ENCODE assay signal across 19 cellular contexts in genomic region chr3:171236586-171237120, GRCh38.
DNase-seq lines count a peak whose midpoint lies in the region; ATAC-seq and TF ChIP-seq lines count a peak whose summit lies in the region.
"Had no signal": no experiment of that assay in that cellular context is flagged by ENCODE, and none has a peak within 500 bp of the region (broad histone marks: within the 10 kb centered on the region; RNA-seq: fewer than 3 reads in every experiment).

No MANE protein-coding gene starts in this region.

- POLR2A ChIA-PET in naive thymus-derived CD4-positive, alpha-beta T cell (lab: Charles Lee), result interaction anchor here (0.7 to 0.9 kb wide), 3 partner anchors 12 to 259 kb away, joined by 3 to 4 read pairs (median 3); no protein-coding TSS in a partner anchor

- no peaks in the 10 kb centered on the region for H3F3A ChIP-seq in GM23338 (replicated peaks; ENCODE audit: low read depth)

- 0 out of 2 replicates have a peak, but pooled peaks cover 5% of the 10 kb centered on the region for H4K20me1 ChIP-seq in GM23338 (replicated peaks; ENCODE audit: insufficient read depth)

- H3K4me3 ChIP-seq in GM23338 (no peak overlapping the region), breast epithelium (no peak overlapping the region)
- H3K4me3 ChIP-seq in naive thymus-derived CD4-positive, alpha-beta T cell (ENCODE audit: low read length), result no peak overlapping the region
- H3K4me3 ChIP-seq: SJSA1 had no signal

- H3K27me3 Mint-ChIP-seq in GM23338 (ENCODE audit: insufficient read depth, low read depth, poor library complexity) (peaks cover 5% of the 10 kb centered on the region), nephron progenitor cell (ENCODE audit: low read depth, poor library complexity) (no peaks in the 10 kb centered on the region)
- H3K27me3 Mint-ChIP-seq in naive thymus-derived CD4-positive, alpha-beta T cell, result no peaks in the 10 kb centered on the region

- no peak for TF ChIP-seq POLR2A in breast epithelium (IDR thresholded peaks at IDR 0.05)

- H3K27ac Mint-ChIP-seq in GM23338, result no peak overlapping the region
- peak overlapping the region; percentile 93 for H3K27ac Mint-ChIP-seq in nephron progenitor cell
- H3K27ac Mint-ChIP-seq in naive thymus-derived CD4-positive, alpha-beta T cell, result no peak overlapping the region
- no peak overlapping the region for H3K27ac Mint-ChIP-seq in stimulated activated effector memory CD8-positive, alpha-beta T cell treated with anti-CD3 and anti-CD28 coated beads, Interleukin-12 subunit alpha, Interleukin-12 subunit beta, amount 100 ng/mL, for 72 hours

- no peak for DNase-seq in GM23338 (ENCODE audit: low spot score)
- peak; percentile 25 for DNase-seq in SK-N-DZ (ENCODE audit: low spot score)
- DNase-seq in nephron progenitor cell, result peak; percentile 35
- no peak for DNase-seq in naive thymus-derived CD4-positive, alpha-beta T cell
- DNase-seq in stimulated activated effector memory CD8-positive, alpha-beta T cell treated with anti-CD3 and anti-CD28 coated beads, Interleukin-12 subunit alpha, Interleukin-12 subunit beta, amount 100 ng/mL, for 72 hours (ENCODE audit: low spot score in 2 of 2), result no peak
- DNase-seq in breast epithelium (ENCODE audit: low spot score in 2 of 2), result no peak
- DNase-seq: ACHN, DMS79 treated with DMSO at 0.1 percent for 48 hours, HCEC 1CT, Kasumi-1, MM.1S, NCI-H1105 treated with DMSO at 0.1 percent for 48 hours, NCI-H1694, NCI-H2081 treated with DMSO at 0.1 percent for 48 hours, NCI-H2227 treated with DMSO at 0.1 percent for 48 hours, NCI-H524 had no signal

- TF ChIP-seq CTCF in GM23338 (conservative IDR thresholded peaks at IDR 0.05; ENCODE audit: low read depth in 2 of 2) (no peak), nephron progenitor cell (IDR thresholded peaks at IDR 0.05) (no peak), breast epithelium (IDR thresholded peaks at IDR 0.05) (no peak)

- H3K27ac ChIP-seq in GM23338 (ENCODE audit: low read depth) (peak overlapping the region; percentile 34), cingulate gyrus (ENCODE audit: low read depth, low read length) (peak overlapping the region; percentile 85), breast epithelium (no peak overlapping the region)
- no peak overlapping the region for H3K27ac ChIP-seq in naive thymus-derived CD4-positive, alpha-beta T cell (ENCODE audit: low read depth, low read length)
- H3K27ac ChIP-seq: SJSA1 had no signal

- H3K9me3 ChIP-seq in naive thymus-derived CD4-positive, alpha-beta T cell (ENCODE audit: control insufficient read depth in 2 of 3, low read length in 3 of 3), result no peaks in the 10 kb centered on the region
- H3K9me3 ChIP-seq in breast epithelium, result no peaks in the 10 kb centered on the region
- H3K9me3 ChIP-seq: SJSA1 had no signal

- ATAC-seq in GM23338, result peak; percentile 41
- ATAC-seq in naive thymus-derived CD4-positive, alpha-beta T cell, result no peak
- no peak for ATAC-seq in stimulated activated effector memory CD8-positive, alpha-beta T cell treated with anti-CD3 and anti-CD28 coated beads, Interleukin-12 subunit alpha, Interleukin-12 subunit beta, amount 100 ng/mL, for 72 hours

- intact Hi-C loops in naive thymus-derived CD4-positive, alpha-beta T cell (cut with micrococcal nuclease), result no loop called here
- intact Hi-C loops in breast epithelium (cut with DNase I; ENCODE audit: low total_unique reads), result no loop called here

- H3K36me3 ChIP-seq in GM23338 (ENCODE audit: insufficient read depth), result no peaks in the 10 kb centered on the region
- no peaks in the 10 kb centered on the region for H3K36me3 ChIP-seq in naive thymus-derived CD4-positive, alpha-beta T cell (ENCODE audit: control insufficient read depth in 2 of 3, insufficient read depth in 3 of 3, low read length in 3 of 3)
- no peaks in the 10 kb centered on the region for H3K36me3 ChIP-seq in breast epithelium
- H3K36me3 ChIP-seq: SJSA1 had no signal

- no peak overlapping the region for H3K4me2 ChIP-seq in GM23338

- peaks cover 42% of the 10 kb centered on the region for H3K4me1 Mint-ChIP-seq in GM23338
- H3K4me1 Mint-ChIP-seq in nephron progenitor cell, result peaks cover 79% of the 10 kb centered on the region
- H3K4me1 Mint-ChIP-seq in naive thymus-derived CD4-positive, alpha-beta T cell, result peaks cover 14 to 49% (median 41%) of the 10 kb centered on the region in 7 donors
- peaks cover 24% of the 10 kb centered on the region for H3K4me1 Mint-ChIP-seq in stimulated activated effector memory CD8-positive, alpha-beta T cell treated with anti-CD3 and anti-CD28 coated beads, Interleukin-12 subunit alpha, Interleukin-12 subunit beta, amount 100 ng/mL, for 72 hours
- H3K4me1 Mint-ChIP-seq: CD14-positive monocyte had no signal

- no peak overlapping the region for H2AFZ ChIP-seq in GM23338

- no peaks in the 10 kb centered on the region for H3K9me3 Mint-ChIP-seq in GM23338
- no peaks in the 10 kb centered on the region for H3K9me3 Mint-ChIP-seq in nephron progenitor cell
- peaks cover 0 to 4% (median 0%) of the 10 kb centered on the region in 11 donors for H3K9me3 Mint-ChIP-seq in naive thymus-derived CD4-positive, alpha-beta T cell
- H3K9me3 Mint-ChIP-seq in stimulated activated effector memory CD8-positive, alpha-beta T cell treated with anti-CD3 and anti-CD28 coated beads, Interleukin-12 subunit alpha, Interleukin-12 subunit beta, amount 100 ng/mL, for 72 hours, result no peaks in the 10 kb centered on the region

- CTCF ChIA-PET in naive thymus-derived CD4-positive, alpha-beta T cell (lab: Charles Lee), result no interaction called here

- H3K4me1 ChIP-seq in GM23338 (ENCODE audit: insufficient read depth) (peaks cover 20% of the 10 kb centered on the region), breast epithelium (no peaks in the 10 kb centered on the region)
- no peaks in the 10 kb centered on the region for H3K4me1 ChIP-seq in naive thymus-derived CD4-positive, alpha-beta T cell (ENCODE audit: control insufficient read depth in 2 of 2, insufficient read depth in 2 of 2, low read length in 2 of 2)
- H3K4me1 ChIP-seq: SJSA1 had no signal

- H3K79me2 ChIP-seq in GM23338 (replicated peaks; ENCODE audit: insufficient read depth), result no peaks in the 10 kb centered on the region; the same call in 1 of the 2 replicates

- peaks cover 7% of the 10 kb centered on the region; the same call in 1 of the 2 replicates for H3K9me2 ChIP-seq in GM23338 (ENCODE audit: insufficient read depth)

- H3K4me3 Mint-ChIP-seq in GM23338 (no peak overlapping the region), nephron progenitor cell (peak overlapping the region; percentile 38)
- no peak overlapping the region for H3K4me3 Mint-ChIP-seq in naive thymus-derived CD4-positive, alpha-beta T cell
- H3K4me3 Mint-ChIP-seq in stimulated activated effector memory CD8-positive, alpha-beta T cell treated with anti-CD3 and anti-CD28 coated beads, Interleukin-12 subunit alpha, Interleukin-12 subunit beta, amount 100 ng/mL, for 72 hours, result no peak overlapping the region
- H3K4me3 Mint-ChIP-seq: CD14-positive monocyte had no signal

- no peaks in the 10 kb centered on the region for H3K27me3 ChIP-seq in GM23338 (ENCODE audit: insufficient read depth)
- no peaks in the 10 kb centered on the region for H3K27me3 ChIP-seq in naive thymus-derived CD4-positive, alpha-beta T cell (ENCODE audit: control insufficient read depth in 2 of 2, insufficient read depth in 2 of 2, low read length in 2 of 2)
- no peaks in the 10 kb centered on the region for H3K27me3 ChIP-seq in breast epithelium
- H3K27me3 ChIP-seq: SJSA1 had no signal

- H3K36me3 Mint-ChIP-seq in GM23338 (ENCODE audit: low read depth) (0 out of 3 replicates have a peak, but pooled peaks cover 3% of the 10 kb centered on the region), nephron progenitor cell (ENCODE audit: low read depth) (no peaks in the 10 kb centered on the region)
- H3K36me3 Mint-ChIP-seq in naive thymus-derived CD4-positive, alpha-beta T cell, result peaks cover 4 to 31% (median 22%) of the 10 kb centered on the region in 5 donors
- no peaks in the 10 kb centered on the region for H3K36me3 Mint-ChIP-seq in stimulated activated effector memory CD8-positive, alpha-beta T cell treated with anti-CD3 and anti-CD28 coated beads, Interleukin-12 subunit alpha, Interleukin-12 subunit beta, amount 100 ng/mL, for 72 hours
- H3K36me3 Mint-ChIP-seq: CD14-positive monocyte had no signal

TF ChIP-seq in GM23338, 12 proteins besides CTCF, POLR2A, EP300 and RAD21:
- no peak for TF ChIP-seq ZNF114 (CRISPR knock-in tag; IDR thresholded peaks at IDR 0.05)
- no peak for TF ChIP-seq NANOG (IDR thresholded peaks at IDR 0.05; ENCODE audit: borderline replicate concordance)

Comparison
In these comparisons a context has a peak if more than half of its experiments do, and no peak if none do; other contexts are left out.
1. DNase-seq: peak in SK-N-DZ (single experiment) and nephron progenitor cell (single experiment); none in GM23338 (single experiment), naive thymus-derived CD4-positive, alpha-beta T cell (0 of 9), stimulated activated effector memory CD8-positive, alpha-beta T cell treated with anti-CD3 and anti-CD28 coated beads, Interleukin-12 subunit alpha, Interleukin-12 subunit beta, amount 100 ng/mL, for 72 hours (0 of 2) and breast epithelium (0 of 2).
2. H3K27ac ChIP-seq: peak in GM23338 (single experiment) and cingulate gyrus (single experiment); none in naive thymus-derived CD4-positive, alpha-beta T cell (single experiment) and breast epithelium (0 of 2).